Comparison of ENCODE assay signal across 21 cellular contexts in genomic region chr11:57674251-57674650, GRCh38. TPM values are rescaled to one million over a fixed set of nuclear protein-coding genes. Genes with fewer than 3 reads are reported as not detected.
DNase-seq lines count a peak whose midpoint lies in the region; ATAC-seq and TF ChIP-seq lines count a peak whose summit lies in the region.
"Had no signal": no experiment of that assay in that cellular context is flagged by ENCODE, and none has a peak within 500 bp of the region (broad histone marks: within the 10 kb centered on the region; RNA-seq: fewer than 3 reads in every experiment).

No MANE protein-coding gene starts in this region.

- H3K18ac ChIP-seq in mesenchymal stem cell (ENCODE audit: low read depth in 1 of 2, low read length in 2 of 2), result no peak overlapping the region

- ATAC-seq in stimulated activated naive CD8-positive, alpha-beta T cell treated with anti-CD3 and anti-CD28 coated beads, Interleukin-15, amount 100 ng/mL, for 72 hours, result no peak
- no peak for ATAC-seq in activated T-helper 17 cell treated with anti-CD3 and anti-CD28 coated beads, Interleukin-2, amount 50 U/mL, for 72 hours (replicated peaks)
- no peak for ATAC-seq in heart right ventricle
- ATAC-seq: stimulated activated naive CD8-positive, alpha-beta T cell treated with anti-CD3 and anti-CD28 coated beads, Interleukin-15, Interleukin-2, amounts not matched to agents 100 U/mL and 50 U/mL, for 24 hours had no signal

- peaks cover 63% of the 10 kb centered on the region for H3K36me3 Mint-ChIP-seq in stimulated activated naive CD8-positive, alpha-beta T cell treated with anti-CD3 and anti-CD28 coated beads, Interleukin-15, Interleukin-2, amounts not matched to agents 100 ng/mL and 50 ng/mL, for 24 hours (ENCODE audit: low read depth)
- H3K36me3 Mint-ChIP-seq in activated T-helper 17 cell treated with anti-CD3 and anti-CD28 coated beads, Interleukin-2, amount 50 U/mL, for 72 hours (ENCODE audit: low read depth), result peaks cover 93% of the 10 kb centered on the region

- H3K4me1 ChIP-seq in mesenchymal stem cell (ENCODE audit: control insufficient read depth, insufficient read depth, low read depth, low read length), result peaks cover 3% of the 10 kb centered on the region
- H3K4me1 ChIP-seq in heart right ventricle, result peaks cover 0 to 41% (median 20%) of the 10 kb centered on the region in 9 donors

- H3K4ac ChIP-seq in mesenchymal stem cell (ENCODE audit: low read depth in 1 of 2, low read length in 2 of 2), result no peak overlapping the region

- H2AFZ ChIP-seq in mesenchymal stem cell (ENCODE audit: low read depth, low read length), result no peak overlapping the region

- DNase-seq in stimulated activated naive CD8-positive, alpha-beta T cell treated with anti-CD3 and anti-CD28 coated beads, Interleukin-15, amount 100 ng/mL, for 72 hours, result no peak
- no peak for DNase-seq in mesenchymal stem cell
- DNase-seq in dermis blood vessel endothelial cell, result no peak
- DNase-seq in cortex of kidney (lab: John Stamatoyannopoulos, UW), result no peak
- no peak for DNase-seq in heart right ventricle
- no peak for DNase-seq in SW480 (ENCODE audit: low spot score)
- DNase-seq: activated CD4-positive, alpha-beta T cell treated with anti-CD3 and anti-CD28 coated beads for 48 hours; aorta; DMS 273 treated with DMSO at 0.1 percent for 48 hours; erythroblast; islet precursor cell; NCI-H1436; NCI-H446; ovary; SHP77 treated with DMSO at 0.1 percent for 48 hours; small intestine; stimulated activated naive CD8-positive, alpha-beta T cell treated with anti-CD3 and anti-CD28 coated beads, Interleukin-15, Interleukin-2, amounts not matched to agents 100 U/mL and 50 U/mL, for 24 hours; uterus had no signal

- no peak overlapping the region for H2BK12ac ChIP-seq in mesenchymal stem cell (ENCODE audit: low read length in 2 of 2)

- TF ChIP-seq CTCF in heart right ventricle (IDR thresholded peaks at IDR 0.05), result no peak

- H3K4me3 Mint-ChIP-seq in stimulated activated naive CD8-positive, alpha-beta T cell treated with anti-CD3 and anti-CD28 coated beads, Interleukin-15, Interleukin-2, amounts not matched to agents 100 ng/mL and 50 ng/mL, for 24 hours, result no peak overlapping the region
- peak overlapping the region in 1 of 2 donors; percentile 6 for H3K4me3 Mint-ChIP-seq in stimulated activated naive CD8-positive, alpha-beta T cell treated with anti-CD3 and anti-CD28 coated beads, Interleukin-15, amount 100 ng/mL, for 72 hours
- peak overlapping the region; percentile 35 for H3K4me3 Mint-ChIP-seq in activated T-helper 17 cell treated with anti-CD3 and anti-CD28 coated beads, Interleukin-2, amount 50 U/mL, for 72 hours

- peak overlapping the region; percentile 49 for H3K27ac Mint-ChIP-seq in stimulated activated naive CD8-positive, alpha-beta T cell treated with anti-CD3 and anti-CD28 coated beads, Interleukin-15, Interleukin-2, amounts not matched to agents 100 ng/mL and 50 ng/mL, for 24 hours
- peak overlapping the region in 1 of 2 donors; percentile 82 for H3K27ac Mint-ChIP-seq in stimulated activated naive CD8-positive, alpha-beta T cell treated with anti-CD3 and anti-CD28 coated beads, Interleukin-15, amount 100 ng/mL, for 72 hours
- H3K27ac Mint-ChIP-seq in activated T-helper 17 cell treated with anti-CD3 and anti-CD28 coated beads, Interleukin-2, amount 50 U/mL, for 72 hours, result peak overlapping the region; percentile 28

- H3K4me1 Mint-ChIP-seq in stimulated activated naive CD8-positive, alpha-beta T cell treated with anti-CD3 and anti-CD28 coated beads, Interleukin-15, Interleukin-2, amounts not matched to agents 100 ng/mL and 50 ng/mL, for 24 hours (ENCODE audit: low read depth), result peaks cover 86% of the 10 kb centered on the region
- H3K4me1 Mint-ChIP-seq in stimulated activated naive CD8-positive, alpha-beta T cell treated with anti-CD3 and anti-CD28 coated beads, Interleukin-15, amount 100 ng/mL, for 72 hours, result peaks cover 76% of the 10 kb centered on the region
- H3K4me1 Mint-ChIP-seq in activated T-helper 17 cell treated with anti-CD3 and anti-CD28 coated beads, Interleukin-2, amount 50 U/mL, for 72 hours, result peaks cover 40% of the 10 kb centered on the region

- peaks cover 16 to 64% of the 10 kb centered on the region in 2 experiments for H3K36me3 ChIP-seq in mesenchymal stem cell (ENCODE audit: control insufficient read depth in 1 of 2, insufficient read depth in 2 of 2, low read depth in 1 of 2, low read length in 2 of 2)
- H3K36me3 ChIP-seq in heart right ventricle, result peaks cover 0 to 77% (median 31%) of the 10 kb centered on the region in 9 donors
- H3K36me3 ChIP-seq: ovary, uterus had no signal

- peak overlapping the region; percentile 11 for H3K9ac ChIP-seq in mesenchymal stem cell (ENCODE audit: low read length)
- H3K9ac ChIP-seq: KMS-11 had no signal

- no peak overlapping the region for H4K8ac ChIP-seq in mesenchymal stem cell (ENCODE audit: low read length)

- intact Hi-C loops in heart right ventricle (cut with DNase I), result loop anchor here in 1 of 10 donors (5.0 kb wide), 1 partner anchor 33 kb away; no protein-coding TSS in a partner anchor

- no peak overlapping the region for H2AK5ac ChIP-seq in mesenchymal stem cell (ENCODE audit: low read length, severe bottlenecking)

- no peaks in the 10 kb centered on the region for H3K9me3 Mint-ChIP-seq in stimulated activated naive CD8-positive, alpha-beta T cell treated with anti-CD3 and anti-CD28 coated beads, Interleukin-15, Interleukin-2, amounts not matched to agents 100 ng/mL and 50 ng/mL, for 24 hours
- no peaks in the 10 kb centered on the region for H3K9me3 Mint-ChIP-seq in stimulated activated naive CD8-positive, alpha-beta T cell treated with anti-CD3 and anti-CD28 coated beads, Interleukin-15, amount 100 ng/mL, for 72 hours
- H3K9me3 Mint-ChIP-seq in activated T-helper 17 cell treated with anti-CD3 and anti-CD28 coated beads, Interleukin-2, amount 50 U/mL, for 72 hours, result no peaks in the 10 kb centered on the region

- H3K79me1 ChIP-seq in mesenchymal stem cell (replicated peaks; ENCODE audit: low read length, poor library complexity, severe bottlenecking), result peaks cover 16% of the 10 kb centered on the region

- H3K23ac ChIP-seq in mesenchymal stem cell (ENCODE audit: low read length in 2 of 2), result no peak overlapping the region

- H3K27me3 Mint-ChIP-seq in stimulated activated naive CD8-positive, alpha-beta T cell treated with anti-CD3 and anti-CD28 coated beads, Interleukin-15, Interleukin-2, amounts not matched to agents 100 ng/mL and 50 ng/mL, for 24 hours, result no peaks in the 10 kb centered on the region
- no peaks in the 10 kb centered on the region for H3K27me3 Mint-ChIP-seq in stimulated activated naive CD8-positive, alpha-beta T cell treated with anti-CD3 and anti-CD28 coated beads, Interleukin-15, amount 100 ng/mL, for 72 hours
- no peaks in the 10 kb centered on the region for H3K27me3 Mint-ChIP-seq in activated T-helper 17 cell treated with anti-CD3 and anti-CD28 coated beads, Interleukin-2, amount 50 U/mL, for 72 hours

- H3K4me2 ChIP-seq in mesenchymal stem cell (ENCODE audit: low read length, poor library complexity, severe bottlenecking), result no peak overlapping the region
- H3K4me2 ChIP-seq: KMS-11 had no signal

- H4K91ac ChIP-seq in mesenchymal stem cell (ENCODE audit: low read length), result no peak overlapping the region

- H3K9me3 ChIP-seq in mesenchymal stem cell (ENCODE audit: control insufficient read depth, low read length) (no peaks in the 10 kb centered on the region), heart right ventricle (no peaks in the 10 kb centered on the region)
- H3K9me3 ChIP-seq: ovary, uterus had no signal

- H3K27ac ChIP-seq in mesenchymal stem cell (ENCODE audit: low read length, poor library complexity, severe bottlenecking) (peak overlapping the region; percentile 80), heart right ventricle (no peak overlapping the region)
- H3K27ac ChIP-seq: KMS-11, ovary, uterus had no signal

- H3K27me3 ChIP-seq in mesenchymal stem cell (ENCODE audit: control insufficient read depth in 1 of 2, insufficient read depth in 1 of 2, low read length in 2 of 2), result no peaks in the 10 kb centered on the region
- no peaks in the 10 kb centered on the region for H3K27me3 ChIP-seq in heart right ventricle
- H3K27me3 ChIP-seq: ovary, uterus had no signal

- no peak overlapping the region for H3K14ac ChIP-seq in mesenchymal stem cell (ENCODE audit: low read length in 2 of 2)

- H2BK5ac ChIP-seq in mesenchymal stem cell (ENCODE audit: low read depth, low read length, poor library complexity, severe bottlenecking), result no peak overlapping the region

- H3K4me3 ChIP-seq in mesenchymal stem cell (ENCODE audit: insufficient read depth in 1 of 2, low read depth in 1 of 2, low read length in 2 of 2), result no peak overlapping the region
- H3K4me3 ChIP-seq in heart right ventricle, result no peak overlapping the region
- H3K4me3 ChIP-seq: ovary, uterus had no signal

- no peak overlapping the region for H2BK120ac ChIP-seq in mesenchymal stem cell (ENCODE audit: low read depth, low read length)

- no peak overlapping the region for H2BK15ac ChIP-seq in mesenchymal stem cell (ENCODE audit: low read depth, poor library complexity, severe bottlenecking)

RNA-seq across cellular contexts. Expression of gene ZDHHC5, which starts 6.3 kb away (rescaled TPM):
- total RNA-seq in activated T-helper 17 cell treated with anti-CD3 and anti-CD28 coated beads, Interleukin-2, amount 50 U/mL, for 72 hours, result 10 to 100 TPM; 58.2 to 79.9 TPM
- polyA plus RNA-seq in mesenchymal stem cell (2013, experiment 1 of 2), result 58.6 TPM
- 58.4 TPM for polyA plus RNA-seq in mesenchymal stem cell (2013, experiment 2 of 2)
- 34.0 and 55.9 TPM in 2 replicates for total RNA-seq in dermis blood vessel endothelial cell
- total RNA-seq in heart right ventricle, result 10 to 100 TPM; 32.6 to 56.5 (median 41.6) TPM
- 10 to 100 TPM; 22.3 to 31.6 TPM for polyA plus RNA-seq in heart right ventricle

RNA-seq across cellular contexts. Expression of gene CLP1, which starts 16.7 kb away (rescaled TPM):
- total RNA-seq in activated T-helper 17 cell treated with anti-CD3 and anti-CD28 coated beads, Interleukin-2, amount 50 U/mL, for 72 hours, result 10 to 100 TPM; 16.6 to 24.1 TPM
- 8.2 TPM for polyA plus RNA-seq in mesenchymal stem cell (2013, experiment 1 of 2)
- polyA plus RNA-seq in mesenchymal stem cell (2013, experiment 2 of 2), result 8.8 TPM
- total RNA-seq in dermis blood vessel endothelial cell (24.6 and 26.5 TPM in 2 replicates), heart right ventricle (1 to 10 TPM; 4.0 to 9.0 (median 7.1) TPM)
- 1 to 10 TPM; 2.9 to 9.0 TPM for polyA plus RNA-seq in heart right ventricle

RNA-seq across cellular contexts. Expression of gene YPEL4, which starts 24.5 kb away (rescaled TPM):
- 1 to 10 TPM in 1 of 2 donors, not detected in 1; 1.5 TPM for total RNA-seq in activated T-helper 17 cell treated with anti-CD3 and anti-CD28 coated beads, Interleukin-2, amount 50 U/mL, for 72 hours
- polyA plus RNA-seq in mesenchymal stem cell (2013, experiment 1 of 2), result 0.43 TPM
- 0.42 TPM for polyA plus RNA-seq in mesenchymal stem cell (2013, experiment 2 of 2)
- total RNA-seq in dermis blood vessel endothelial cell, result 0.05 TPM in 1 of 2 replicates, not detected in the other
- 1 to 10 TPM in 2 of 10 donors, under 1 TPM in 7, not detected in 1; 0.17 to 1.1 (median 0.55) TPM for total RNA-seq in heart right ventricle
- polyA plus RNA-seq in heart right ventricle, result 1 to 10 TPM in 1 of 2 donors, under 1 TPM in 1; 0.43 to 3.4 TPM

RNA-seq across cellular contexts. Expression of gene MED19, which starts 37.8 kb away (rescaled TPM):
- 10 to 100 TPM; 10.9 to 12.3 TPM for total RNA-seq in activated T-helper 17 cell treated with anti-CD3 and anti-CD28 coated beads, Interleukin-2, amount 50 U/mL, for 72 hours
- polyA plus RNA-seq in mesenchymal stem cell (2013, experiment 1 of 2), result 40.1 TPM
- 39.8 TPM for polyA plus RNA-seq in mesenchymal stem cell (2013, experiment 2 of 2)
- 13.1 and 17.6 TPM in 2 replicates for total RNA-seq in dermis blood vessel endothelial cell
- 1 to 10 TPM; 5.2 to 9.7 (median 8.4) TPM for total RNA-seq in heart right ventricle
- 10 to 100 TPM in 1 of 2 donors, 1 to 10 TPM in 1; 5.2 to 18.3 TPM for polyA plus RNA-seq in heart right ventricle

RNA-seq across cellular contexts. Expression of gene TMX2, which starts 38.1 kb away (rescaled TPM):
- 10 to 100 TPM; 40.3 to 75.7 TPM for total RNA-seq in activated T-helper 17 cell treated with anti-CD3 and anti-CD28 coated beads, Interleukin-2, amount 50 U/mL, for 72 hours
- polyA plus RNA-seq in mesenchymal stem cell (2013, experiment 1 of 2), result 60.2 TPM
- 60.1 TPM for polyA plus RNA-seq in mesenchymal stem cell (2013, experiment 2 of 2)
- 44.8 and 71.9 TPM in 2 replicates for total RNA-seq in dermis blood vessel endothelial cell
- total RNA-seq in heart right ventricle, result 100 to 1,000 TPM in 1 of 10 donors, 10 to 100 TPM in 9; 58.7 to 103 (median 69.0) TPM
- polyA plus RNA-seq in heart right ventricle, result 100 to 1,000 TPM in 1 of 2 donors, 10 to 100 TPM in 1; 45.4 to 105 TPM
